ENCODE assay signal across 36 cellular contexts in genomic region chr1:186167096-186167668, GRCh38.
"Had no signal": no experiment of that assay in that cellular context is flagged by ENCODE, and none has a peak within 500 bp of the region (broad histone marks: within the 10 kb centered on the region; RNA-seq: fewer than 3 reads in every experiment).

No MANE protein-coding gene starts in this region.

- DNase-seq: Karpas-422, Kasumi-1, MM.1S, MV-4-11, NCI-H1048, NCI-H1092, NCI-H1092 treated with DMSO at 0.1 percent for 48 hours, NCI-H1105, NCI-H1105 treated with DMSO at 0.1 percent for 48 hours, NCI-H1417, NCI-H1417 treated with DMSO at 0.1 percent for 48 hours, NCI-H1436, NCI-H1436 treated with DMSO at 0.1 percent for 48 hours, NCI-H146, NCI-H1694, NCI-H1694 treated with DMSO at 0.1 percent for 48 hours, NCI-H187, NCI-H187 treated with DMSO at 0.1 percent for 48 hours, NCI-H1930, NCI-H2029, NCI-H2029 treated with DMSO at 0.1 percent for 48 hours, NCI-H2081, NCI-H2081 treated with DMSO at 0.1 percent for 48 hours, NCI-H2107, NCI-H2171, NCI-H2171 treated with DMSO at 0.1 percent for 48 hours, NCI-H2227 treated with DMSO at 0.1 percent for 48 hours, NCI-H226, NCI-H345, NCI-H446, NCI-H446 treated with DMSO at 0.1 percent for 48 hours, NCI-H510A, NCI-H510A treated with DMSO at 0.1 percent for 48 hours, NCI-H524, NCI-H524 treated with DMSO at 0.1 percent for 48 hours, NCI-H526 had no signal
